In the genomic region with DNA sequence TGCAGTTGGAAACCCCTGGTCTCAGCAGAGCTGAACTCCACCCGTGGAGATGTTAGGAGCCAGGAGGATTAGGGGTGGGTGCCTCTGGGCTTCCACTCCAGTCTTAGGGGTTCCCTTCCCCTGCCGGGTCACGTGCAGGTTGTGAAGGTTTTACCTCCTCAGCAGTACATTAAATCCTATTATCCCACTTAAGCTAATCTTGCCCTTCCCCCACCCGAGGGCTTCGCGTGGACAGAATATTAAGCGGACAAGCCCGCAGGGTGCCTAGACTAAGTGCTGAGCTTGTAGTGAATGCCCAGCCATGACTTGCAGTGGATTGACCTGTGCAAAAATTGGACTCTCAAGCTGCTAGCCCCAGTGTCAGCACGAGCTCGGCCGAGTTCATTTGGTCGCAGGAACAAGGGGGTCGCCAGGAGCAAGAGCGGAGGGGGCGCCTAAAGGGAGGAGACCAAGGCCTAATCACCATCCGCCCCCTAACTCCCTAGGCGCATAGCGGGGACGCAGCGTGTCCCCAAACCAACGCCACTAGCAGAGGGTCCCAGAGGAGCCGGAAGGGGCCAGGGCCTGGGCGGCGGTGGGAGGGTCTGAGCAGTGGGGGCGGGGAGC, we compare ENCODE assay signal across 8 cellular contexts. TPM values are rescaled to one million over a fixed set of nuclear protein-coding genes. Genes with fewer than 3 reads are reported as not detected.
A peak's percentile ranks its signal among the peaks of the same experiment; 100 is the strongest.
DNase-seq lines count a peak whose midpoint lies in the region; ATAC-seq and TF ChIP-seq lines count a peak whose summit lies in the region.

No MANE protein-coding gene starts in this region.

- no peaks in the 10 kb centered on the region for H3K36me3 ChIP-seq in breast epithelium
- no peaks in the 10 kb centered on the region for H3K36me3 ChIP-seq in mesendoderm (ENCODE audit: control insufficient read depth, insufficient read depth, low read length)
- H3K36me3 ChIP-seq in aorta (ENCODE audit: control insufficient read depth in 1 of 2, insufficient read depth in 2 of 2, low read length in 1 of 2) = no peaks in the 10 kb centered on the region

- H3K79me1 ChIP-seq in mesendoderm (ENCODE audit: low read length) = peaks cover 7% of the 10 kb centered on the region

- H4K5ac ChIP-seq in mesendoderm (ENCODE audit: low read length) = no peak overlapping the region

- no peak overlapping the region for H3K4ac ChIP-seq in mesendoderm (ENCODE audit: low read depth, low read length)

- peak overlapping the region; percentile 37 for H3K27ac ChIP-seq in HL-60 (replicated peaks)
- H3K27ac ChIP-seq in breast epithelium = peak overlapping the region; percentile 87 to 91
- H3K27ac ChIP-seq in mesendoderm (ENCODE audit: low read depth, low read length) = no peak overlapping the region
- no peak overlapping the region for H3K27ac ChIP-seq in aorta (ENCODE audit: low read depth in 1 of 2, low read length in 2 of 2)

- no peak for DNase-seq in HL-60 (ENCODE audit: low read depth in 1 of 2, low spot score in 1 of 2)
- no peak for DNase-seq in breast epithelium (ENCODE audit: low spot score in 2 of 2)
- DNase-seq in mesendoderm = no peak
- peak in 1 of 2 donors; percentile 46 for DNase-seq in aorta
- no peak for DNase-seq in stimulated activated naive CD4-positive, alpha-beta T cell treated with Interleukin-2 at 50 U/mL for 16 hours (lab: John Stamatoyannopoulos, UW)
- no peak for DNase-seq in NCI-H446 treated with DMSO at 0.1 percent for 48 hours (lab: John Stamatoyannopoulos, UW)

- H3K56ac ChIP-seq in mesendoderm (ENCODE audit: low read length) = peak overlapping the region; percentile 88

- H4K8ac ChIP-seq in mesendoderm (ENCODE audit: low read depth, low read length) = peak overlapping the region; percentile 30

- no peaks in the 10 kb centered on the region for H3K79me2 ChIP-seq in mesendoderm (ENCODE audit: control insufficient read depth, insufficient read depth, low read length)

- H3K27me3 ChIP-seq in HL-60 (ENCODE audit: insufficient read depth, poor library complexity, severe bottlenecking) (no peaks in the 10 kb centered on the region), breast epithelium (no peaks in the 10 kb centered on the region), mesendoderm (ENCODE audit: insufficient read depth, low read length, poor library complexity) (no peaks in the 10 kb centered on the region), aorta (ENCODE audit: control insufficient read depth in 1 of 2, insufficient read depth in 2 of 2, low read length in 1 of 2) (no peaks in the 10 kb centered on the region)

- H3K9ac ChIP-seq in mesendoderm (ENCODE audit: low read length) = peak overlapping the region; percentile 87

- ATAC-seq in GM19043 (IDR thresholded peaks at IDR 0.05; ENCODE audit: low read depth, unreplicated experiment) = peak; percentile 26
- ATAC-seq in aorta (ENCODE audit: low FRiP score) = no peak
- no peak for ATAC-seq in HG03139 (IDR thresholded peaks at IDR 0.05; ENCODE audit: unreplicated experiment)

- TF ChIP-seq CTCF in HL-60 (IDR thresholded peaks at IDR 0.05; ENCODE audit: insufficient read depth, low read length) (no peak), breast epithelium (IDR thresholded peaks at IDR 0.05) (no peak)

- H3K4me1 ChIP-seq in breast epithelium = peaks cover 5 to 7% of the 10 kb centered on the region in 2 donors
- H3K4me1 ChIP-seq in mesendoderm (ENCODE audit: control insufficient read depth, low read depth, low read length) = peaks cover 5% of the 10 kb centered on the region
- no peaks in the 10 kb centered on the region for H3K4me1 ChIP-seq in aorta (ENCODE audit: control insufficient read depth in 1 of 2, insufficient read depth in 2 of 2, low read length in 2 of 2)

- H2AK5ac ChIP-seq in mesendoderm (ENCODE audit: low read length) = no peak overlapping the region

- H3K18ac ChIP-seq in mesendoderm (ENCODE audit: low read length) = peak overlapping the region; percentile 94

- peak overlapping the region; percentile 78 for H3K4me2 ChIP-seq in mesendoderm (ENCODE audit: low read length)

- no CpG with 5 or more reads among the region's 25 CpGs for WGBS in mesendoderm (ENCODE audit: extremely low coverage, insufficient coverage, low lambda C conversion rate)
- WGBS in aorta, 2 donors = 13 to 14% methylated on average over 21 to 25 of the region's 25 CpGs

- H3K9me3 ChIP-seq in breast epithelium (no peaks in the 10 kb centered on the region), aorta (ENCODE audit: control insufficient read depth, low read length) (no peaks in the 10 kb centered on the region)

- TF ChIP-seq POLR2A in breast epithelium (IDR thresholded peaks at IDR 0.05) = no peak

- H3K23ac ChIP-seq in mesendoderm (ENCODE audit: low read length) = peak overlapping the region; percentile 19

- H2BK5ac ChIP-seq in mesendoderm (ENCODE audit: low read length) = no peak overlapping the region

- no peak overlapping the region for H2BK120ac ChIP-seq in mesendoderm (ENCODE audit: low read depth, low read length)

- no peak overlapping the region for H2BK15ac ChIP-seq in mesendoderm (replicated peaks; ENCODE audit: low read depth)

- intact Hi-C loops in breast epithelium (cut with DNase I; ENCODE audit: low total_unique reads) = no loop called here
- intact Hi-C loops in aorta (cut with DNase I) = no loop called here

- H3K4me3 ChIP-seq in HL-60 (replicated peaks; ENCODE audit: insufficient read depth, low read length) (peak overlapping the region; percentile 62), breast epithelium (peak overlapping the region; percentile 79 to 83 (median 81)), mesendoderm (ENCODE audit: low read length) (peak overlapping the region; percentile 32), aorta (ENCODE audit: low read length in 2 of 2) (peak overlapping the region; percentile 68 to 73)

RNA-seq across cellular contexts. Expression of a gene that starts 0.5 kb away (rescaled TPM):
- 10 to 100 TPM in 2 of 3 donors, 1 to 10 TPM in 1; 6.6 to 72.8 (median 56.9) TPM for total RNA-seq in breast epithelium
- polyA plus RNA-seq in mesendoderm (2013, experiment 1 of 2) = 14.6 TPM
- polyA plus RNA-seq in mesendoderm (2013, experiment 2 of 2) = 14.6 TPM
- total RNA-seq in aorta = 10 to 100 TPM; 19.5 to 30.4 TPM
- 10 to 100 TPM in 1 of 2 donors, 1 to 10 TPM in 1; 9.7 to 10.8 TPM for polyA plus RNA-seq in aorta

RNA-seq across cellular contexts. Expression of a gene that starts 33.1 kb away (rescaled TPM):
- total RNA-seq in breast epithelium (10 to 100 TPM; 30.2 to 61.3 (median 49.5) TPM), aorta (10 to 100 TPM; 35.5 to 54.7 TPM)
- polyA plus RNA-seq in mesendoderm (2013, experiment 1 of 2) = 24.0 TPM
- polyA plus RNA-seq in mesendoderm (2013, experiment 2 of 2) = 23.4 TPM
- polyA plus RNA-seq in aorta = 100 to 1,000 TPM in 1 of 2 donors, 10 to 100 TPM in 1; 94.2 to 128 TPM

RNA-seq across cellular contexts. Expression of a gene that starts 33.4 kb away (rescaled TPM):
- total RNA-seq in breast epithelium (1 to 10 TPM; 3.4 to 9.4 (median 7.5) TPM), aorta (1 to 10 TPM; 3.3 to 7.1 TPM)
- 1.1 TPM for polyA plus RNA-seq in mesendoderm (2013, experiment 1 of 2)
- polyA plus RNA-seq in mesendoderm (2013, experiment 2 of 2) = 1.1 TPM
- 1 to 10 TPM; 1.3 to 2.1 TPM for polyA plus RNA-seq in aorta

RNA-seq across cellular contexts. Expression of a gene that starts 48.7 kb away (rescaled TPM):
- total RNA-seq in breast epithelium (under 1 TPM in 1 of 3 donors, not detected in 2; 0.15 TPM), aorta (not detected)
- not detected for polyA plus RNA-seq in mesendoderm (2013, experiment 1 of 2)
- 0.01 TPM for polyA plus RNA-seq in mesendoderm (2013, experiment 2 of 2)
- not detected for polyA plus RNA-seq in aorta

Comparison
In these comparisons a context has a peak if more than half of its experiments do, and no peak if none do; other contexts are left out.
1. H3K27ac ChIP-seq: peak in HL-60 (single experiment) and breast epithelium (2 of 2); none in mesendoderm (single experiment) and aorta (0 of 2).
2. Peak in every context shown above with its lines, with median percentiles within 50 percentile points of each other: H3K4me3 ChIP-seq.